20 cellular contexts compared by ENCODE assay signal in genomic region chr2:40741532-40741931, GRCh38.
DNase-seq lines count a peak whose midpoint lies in the region; ATAC-seq, FAIRE-seq and TF ChIP-seq lines count a peak whose summit lies in the region.
"Had no signal": no experiment of that assay in that cellular context is flagged by ENCODE, and none has a peak within 500 bp of the region (broad histone marks: within the 10 kb centered on the region; RNA-seq: fewer than 3 reads in every experiment).

No MANE protein-coding gene starts in this region.

- H3K4me3 ChIP-seq in body of pancreas (no peak overlapping the region), small intestine (ENCODE audit: low read depth in 1 of 2, low read length in 2 of 2) (no peak overlapping the region)
- H3K4me3 ChIP-seq: HAP-1 had no signal

- no peaks in the 10 kb centered on the region for H3K27me3 Mint-ChIP-seq in activated CD4-positive, alpha-beta T cell treated with anti-CD3 and anti-CD28 coated beads for 36 hours

- H3K4me1 ChIP-seq in body of pancreas: no peaks in the 10 kb centered on the region
- no peaks in the 10 kb centered on the region for H3K4me1 ChIP-seq in small intestine (ENCODE audit: control insufficient read depth in 2 of 2, insufficient read depth in 1 of 2, low read depth in 1 of 2, low read length in 1 of 2)
- H3K4me1 ChIP-seq: HAP-1 had no signal

- no peaks in the 10 kb centered on the region for H3K4me1 Mint-ChIP-seq in activated CD4-positive, alpha-beta T cell treated with anti-CD3 and anti-CD28 coated beads for 36 hours

- H3K36me3 Mint-ChIP-seq in activated CD4-positive, alpha-beta T cell treated with anti-CD3 and anti-CD28 coated beads for 36 hours (ENCODE audit: low read depth): no peaks in the 10 kb centered on the region

- H3K36me3 ChIP-seq in body of pancreas (replicated peaks in 1 of 2; ENCODE audit: insufficient read depth in 1 of 2, low read depth in 2 of 2) (no peaks in the 10 kb centered on the region), small intestine (ENCODE audit: control insufficient read depth in 2 of 2, insufficient read depth in 2 of 2, low read length in 2 of 2) (no peaks in the 10 kb centered on the region)
- H3K36me3 ChIP-seq: HAP-1 had no signal

- H3K9me3 ChIP-seq in body of pancreas: no peaks in the 10 kb centered on the region
- H3K9me3 ChIP-seq in small intestine (ENCODE audit: control insufficient read depth, low read depth): no peaks in the 10 kb centered on the region
- H3K9me3 ChIP-seq: HAP-1, SK-N-SH had no signal

- CTCF ChIA-PET in activated CD4-positive, alpha-beta T cell treated with anti-CD3 and anti-CD28 coated beads for 36 hours (lab: Charles Lee): no interaction called here

- 12 to 21% methylated on average over 2 of the region's 2 CpGs for WGBS in body of pancreas, 2 donors
- WGBS in small intestine, 3 donors: 86 to 87% (median 87%) methylated on average over 2 of the region's 2 CpGs

- TF ChIP-seq POLR2A in body of pancreas (IDR thresholded peaks at IDR 0.05): no peak

- no peak overlapping the region for H3K4me3 Mint-ChIP-seq in activated CD4-positive, alpha-beta T cell treated with anti-CD3 and anti-CD28 coated beads for 36 hours

- TF ChIP-seq CTCF in body of pancreas (IDR thresholded peaks at IDR 0.05): no peak

- H3K27ac ChIP-seq in body of pancreas: no peak overlapping the region
- H3K27ac ChIP-seq in small intestine (ENCODE audit: low read depth in 1 of 2, low read length in 1 of 2): no peak overlapping the region
- H3K27ac ChIP-seq: C4-2B had no signal

- no peaks in the 10 kb centered on the region for H3K27me3 ChIP-seq in body of pancreas
- H3K27me3 ChIP-seq in small intestine (ENCODE audit: control insufficient read depth in 2 of 2, insufficient read depth in 2 of 2, low read length in 2 of 2): no peaks in the 10 kb centered on the region

- no peak for DNase-seq in HTR-8/SVneo (ENCODE audit: insufficient read length, low spot score)
- peak; percentile 1 for DNase-seq in NCI-H146 treated with DMSO at 0.1 percent for 48 hours (lab: John Stamatoyannopoulos, UW; ENCODE audit: unreplicated experiment)
- DNase-seq in body of pancreas: no peak
- DNase-seq in small intestine: peak; percentile 2
- DNase-seq in activated CD4-positive, alpha-beta T cell treated with anti-CD3 and anti-CD28 coated beads for 36 hours: no peak
- DNase-seq: AML-193; DMS79; MV-4-11; NCI-H1417; NCI-H2029; NCI-H510A; NCI-H748 treated with DMSO at 0.1 percent for 48 hours; NK-92 treated with Interleukin-12 subunit alpha and Interleukin-12 subunit beta, amount 100 ng/mL, for 24 hours; SHP77 treated with DMSO at 0.1 percent for 48 hours; SK-N-SH had no signal

- intact Hi-C loops in body of pancreas (cut with DNase I): no loop called here
- intact Hi-C loops in activated CD4-positive, alpha-beta T cell treated with anti-CD3 and anti-CD28 coated beads for 36 hours (cut with DNase I, micrococcal nuclease): no loop called here

- POLR2A ChIA-PET in activated CD4-positive, alpha-beta T cell treated with anti-CD3 and anti-CD28 coated beads for 36 hours (lab: Charles Lee): no interaction called here

- no peaks in the 10 kb centered on the region for H3K9me3 Mint-ChIP-seq in activated CD4-positive, alpha-beta T cell treated with anti-CD3 and anti-CD28 coated beads for 36 hours (ENCODE audit: low read depth)

- H3K27ac Mint-ChIP-seq in activated CD4-positive, alpha-beta T cell treated with anti-CD3 and anti-CD28 coated beads for 36 hours: no peak overlapping the region

- ATAC-seq in body of pancreas (peak; percentile 75), HG03571 (IDR thresholded peaks at IDR 0.05; ENCODE audit: unreplicated experiment) (no peak), GM18861 (IDR thresholded peaks at IDR 0.05; ENCODE audit: unreplicated experiment) (no peak)
- no peak for ATAC-seq in activated CD4-positive, alpha-beta T cell treated with anti-CD3 and anti-CD28 coated beads for 36 hours

- FAIRE-seq in HTR-8/SVneo (lab: Jason Lieb, UNC) (peak; percentile 78), small intestine (lab: Jason Lieb, UNC) (no peak)
- FAIRE-seq: D721Med had no signal

Comparison
In these comparisons a context has a peak if more than half of its experiments do, and no peak if none do; other contexts are left out.
1. DNase-seq: peak in NCI-H146 treated with DMSO at 0.1 percent for 48 hours (single experiment) and small intestine (single experiment); none in HTR-8/SVneo (single experiment), body of pancreas (0 of 4) and activated CD4-positive, alpha-beta T cell treated with anti-CD3 and anti-CD28 coated beads for 36 hours (single experiment).